24 cellular contexts compared by ENCODE assay signal in the genomic region with DNA sequence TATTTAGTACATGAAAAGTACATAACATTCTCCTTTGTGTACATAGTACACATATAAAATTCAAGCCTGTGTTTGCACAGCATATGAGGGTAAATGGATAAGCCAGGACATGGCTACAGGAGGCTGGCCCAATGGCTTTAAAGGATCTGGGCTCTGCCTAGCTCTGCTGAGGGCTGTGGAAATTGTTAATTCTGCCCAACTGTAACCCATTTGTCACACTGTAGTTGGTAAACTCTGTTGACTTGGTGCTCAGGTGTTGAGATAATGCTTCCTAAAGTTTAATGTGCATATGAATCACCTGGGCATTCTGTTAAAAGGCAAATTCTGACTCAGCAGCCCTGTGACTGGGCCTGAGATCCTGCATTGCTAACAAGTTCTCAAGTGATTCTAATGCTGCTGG.
DNase-seq lines count a peak whose midpoint lies in the region; ATAC-seq and TF ChIP-seq lines count a peak whose summit lies in the region.
"Had no signal": no experiment of that assay in that cellular context is flagged by ENCODE, and none has a peak within 500 bp of the region (broad histone marks: within the 10 kb centered on the region; RNA-seq: fewer than 3 reads in every experiment).

No MANE protein-coding gene starts in this region.

- H3K9ac ChIP-seq in HUES6 (ENCODE audit: low read length), result no peak overlapping the region

- no peaks in the 10 kb centered on the region for H3K36me3 ChIP-seq in HUES6 (ENCODE audit: control insufficient read depth, insufficient read depth, low read length)
- H3K36me3 ChIP-seq in RWPE2 (ENCODE audit: low read depth), result no peaks in the 10 kb centered on the region
- H3K36me3 ChIP-seq in iPS DF 6.9 (ENCODE audit: control insufficient read depth, insufficient read depth, low read length), result no peaks in the 10 kb centered on the region
- H3K36me3 ChIP-seq: esophagus muscularis mucosa, Peyer's patch, WERI-Rb-1 had no signal

- ATAC-seq in RWPE2 (ENCODE audit: low read depth) (peak; percentile 88), GM21381 (IDR thresholded peaks at IDR 0.05; ENCODE audit: unreplicated experiment) (no peak)
- ATAC-seq: GM12878; left ventricle myocardium superior; naive thymus-derived CD8-positive, alpha-beta T cell; psoas muscle had no signal

- H3K4me3 ChIP-seq in HUES6 (ENCODE audit: low read depth, low read length), result no peak overlapping the region
- no peak overlapping the region for H3K4me3 ChIP-seq in RWPE2 (ENCODE audit: severe bottlenecking)
- no peak overlapping the region for H3K4me3 ChIP-seq in iPS DF 6.9 (ENCODE audit: low read length)
- H3K4me3 ChIP-seq: coronary artery, esophagus muscularis mucosa, GM12878, Peyer's patch, psoas muscle had no signal

- TF ChIP-seq CTCF in 22Rv1 (IDR thresholded peaks at IDR 0.05) (no peak), RWPE2 (IDR thresholded peaks at IDR 0.05; ENCODE audit: poor library complexity, severe bottlenecking) (no peak)

- H3K27ac ChIP-seq in 22Rv1 (peak overlapping the region; percentile 96), HUES6 (ENCODE audit: low read depth, low read length) (0 out of 2 replicates have a peak overlapping the region, but pooled peaks have one; percentile 5), RWPE2 (ENCODE audit: poor library complexity, severe bottlenecking) (no peak overlapping the region), iPS DF 6.9 (ENCODE audit: low read length) (no peak overlapping the region)
- H3K27ac ChIP-seq: coronary artery, esophagus muscularis mucosa, Peyer's patch, psoas muscle, WERI-Rb-1 had no signal

- no peaks in the 10 kb centered on the region for H3K9me3 ChIP-seq in HUES6 (ENCODE audit: control insufficient read depth, insufficient read depth, low read depth, low read length)
- no peaks in the 10 kb centered on the region for H3K9me3 ChIP-seq in RWPE2 (ENCODE audit: severe bottlenecking)
- H3K9me3 ChIP-seq in iPS DF 6.9 (ENCODE audit: control insufficient read depth, insufficient read depth, low read length), result no peaks in the 10 kb centered on the region
- H3K9me3 ChIP-seq: esophagus muscularis mucosa, Peyer's patch, psoas muscle had no signal

- H3K27me3 ChIP-seq in HUES6 (ENCODE audit: control insufficient read depth, insufficient read depth, low read length), result no peaks in the 10 kb centered on the region
- H3K27me3 ChIP-seq in RWPE2 (ENCODE audit: insufficient read depth, poor library complexity, severe bottlenecking), result no peaks in the 10 kb centered on the region
- no peaks in the 10 kb centered on the region for H3K27me3 ChIP-seq in iPS DF 6.9 (ENCODE audit: control insufficient read depth, insufficient read depth, low read length)
- H3K27me3 ChIP-seq: esophagus muscularis mucosa, Peyer's patch had no signal

- peaks cover 21% of the 10 kb centered on the region for H3K4me1 ChIP-seq in HUES6 (ENCODE audit: control insufficient read depth, insufficient read depth, low read length)
- no peaks in the 10 kb centered on the region for H3K4me1 ChIP-seq in RWPE2 (ENCODE audit: insufficient read depth, poor library complexity, severe bottlenecking)
- H3K4me1 ChIP-seq in iPS DF 6.9 (ENCODE audit: control insufficient read depth, insufficient read depth, low read length), result no peaks in the 10 kb centered on the region
- H3K4me1 ChIP-seq: esophagus muscularis mucosa, Peyer's patch, psoas muscle had no signal

- no peak for DNase-seq in RWPE2 (ENCODE audit: low spot score)
- DNase-seq in iPS DF 6.9 (ENCODE audit: low read depth, low spot score), result peak; percentile 43
- DNase-seq in activated CD4-positive, CD25-positive, alpha-beta regulatory T cell treated with anti-CD3 and anti-CD28 coated beads, Interleukin-2, amount 50 U/mL, for 72 hours, result no peak
- DNase-seq in hepatic stellate cell (ENCODE audit: low spot score), result no peak
- DNase-seq in EL, result no peak
- DNase-seq: activated gamma-delta T cell; aorta; CD8-positive, alpha-beta memory T cell; HCEC 1CT; hippocampal formation; IMR-90; left ventricle myocardium superior; naive thymus-derived CD8-positive, alpha-beta T cell; NCI-H1048; NCI-H2227 treated with DMSO at 0.1 percent for 48 hours; Peyer's patch; psoas muscle; WERI-Rb-1 had no signal

Comparison
In these comparisons a context has a peak if more than half of its experiments do, and no peak if none do; other contexts are left out.
1. H3K27ac ChIP-seq: peak in 22Rv1 (single experiment) and HUES6 (single experiment); none in RWPE2 (single experiment) and iPS DF 6.9 (single experiment).